1 cellular context compared by ENCODE assay signal in genomic region chr7:46485481-46486065, GRCh38.
A peak's percentile ranks its signal among the peaks of the same experiment; 100 is the strongest.
TF ChIP-seq lines count a peak whose summit lies in the region.

No MANE protein-coding gene starts in this region.

TF ChIP-seq in IMR-90, 13 proteins besides CTCF, POLR2A, EP300 and RAD21 (continued from another document):
- TF ChIP-seq USF2 (IDR thresholded peaks at IDR 0.05; ENCODE audit: low read depth, low read length): peak; percentile 85
